ENCODE assay signal across 1 cellular context in the genomic region with DNA sequence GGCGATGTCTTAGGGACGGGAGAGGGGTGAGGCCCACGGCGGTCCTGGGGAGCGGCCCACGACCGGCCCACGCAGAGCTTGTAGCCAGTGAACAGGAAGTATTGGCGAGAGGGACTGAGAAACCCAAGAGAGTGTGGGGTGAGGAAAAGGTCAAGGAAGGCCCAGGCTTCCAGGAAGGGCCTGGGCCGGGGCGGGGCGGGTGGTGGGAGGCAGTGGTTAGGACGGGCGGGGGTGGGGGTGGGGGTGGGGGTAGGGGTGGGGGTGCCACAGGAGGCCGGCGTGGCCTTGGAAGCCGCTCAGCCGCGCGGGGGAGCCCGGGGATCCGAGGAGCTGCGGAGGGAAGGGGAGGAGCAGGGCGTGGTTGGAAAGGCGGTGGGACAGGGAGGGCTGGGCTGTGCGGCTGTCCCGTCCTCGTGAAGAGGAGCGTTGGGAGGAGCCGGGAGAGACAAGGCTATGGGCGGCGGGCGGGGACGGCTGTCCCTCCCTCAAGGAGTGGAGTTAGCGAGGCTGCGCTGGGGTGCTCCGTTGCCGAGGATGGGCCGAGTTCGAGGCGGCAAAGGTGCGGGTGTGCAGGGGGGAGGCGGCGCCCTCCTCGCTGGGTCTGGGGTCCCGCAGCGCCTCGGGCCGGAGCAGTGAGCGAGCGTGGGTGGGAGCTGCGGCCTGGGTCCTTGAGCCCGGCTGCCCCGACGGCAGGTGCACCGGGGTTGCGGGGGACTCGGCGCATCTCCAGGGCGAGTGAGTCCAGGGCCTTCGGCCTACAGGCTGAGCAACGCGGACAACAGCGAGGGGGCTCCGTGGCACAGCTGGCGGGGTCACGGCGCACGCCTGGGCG.
A peak's percentile ranks its signal among the peaks of the same experiment; 100 is the strongest.
TF ChIP-seq lines count a peak whose summit lies in the region.

No MANE protein-coding gene starts in this region.

TF ChIP-seq in K562, 482 proteins besides CTCF, POLR2A, EP300 and RAD21 (continued from another document and continues in another):
- TF ChIP-seq, protein P1, sequence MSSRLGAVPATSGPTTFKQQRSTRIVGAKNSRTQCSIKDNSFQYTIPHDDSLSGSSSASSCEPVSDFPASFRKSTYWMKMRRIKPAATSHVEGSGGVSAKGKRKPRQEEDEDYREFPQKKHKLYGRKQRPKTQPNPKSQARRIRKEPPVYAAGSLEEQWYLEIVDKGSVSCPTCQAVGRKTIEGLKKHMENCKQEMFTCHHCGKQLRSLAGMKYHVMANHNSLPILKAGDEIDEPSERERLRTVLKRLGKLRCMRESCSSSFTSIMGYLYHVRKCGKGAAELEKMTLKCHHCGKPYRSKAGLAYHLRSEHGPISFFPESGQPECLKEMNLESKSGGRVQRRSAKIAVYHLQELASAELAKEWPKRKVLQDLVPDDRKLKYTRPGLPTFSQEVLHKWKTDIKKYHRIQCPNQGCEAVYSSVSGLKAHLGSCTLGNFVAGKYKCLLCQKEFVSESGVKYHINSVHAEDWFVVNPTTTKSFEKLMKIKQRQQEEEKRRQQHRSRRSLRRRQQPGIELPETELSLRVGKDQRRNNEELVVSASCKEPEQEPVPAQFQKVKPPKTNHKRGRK (tag; IDR thresholded peaks at IDR 0.05): no peak
- no peak for TF ChIP-seq ZNF12 (CRISPR knock-in tag; IDR thresholded peaks at IDR 0.05)
- TF ChIP-seq TRIM24 (IDR thresholded peaks at IDR 0.05): no peak
- TF ChIP-seq, protein P2, sequence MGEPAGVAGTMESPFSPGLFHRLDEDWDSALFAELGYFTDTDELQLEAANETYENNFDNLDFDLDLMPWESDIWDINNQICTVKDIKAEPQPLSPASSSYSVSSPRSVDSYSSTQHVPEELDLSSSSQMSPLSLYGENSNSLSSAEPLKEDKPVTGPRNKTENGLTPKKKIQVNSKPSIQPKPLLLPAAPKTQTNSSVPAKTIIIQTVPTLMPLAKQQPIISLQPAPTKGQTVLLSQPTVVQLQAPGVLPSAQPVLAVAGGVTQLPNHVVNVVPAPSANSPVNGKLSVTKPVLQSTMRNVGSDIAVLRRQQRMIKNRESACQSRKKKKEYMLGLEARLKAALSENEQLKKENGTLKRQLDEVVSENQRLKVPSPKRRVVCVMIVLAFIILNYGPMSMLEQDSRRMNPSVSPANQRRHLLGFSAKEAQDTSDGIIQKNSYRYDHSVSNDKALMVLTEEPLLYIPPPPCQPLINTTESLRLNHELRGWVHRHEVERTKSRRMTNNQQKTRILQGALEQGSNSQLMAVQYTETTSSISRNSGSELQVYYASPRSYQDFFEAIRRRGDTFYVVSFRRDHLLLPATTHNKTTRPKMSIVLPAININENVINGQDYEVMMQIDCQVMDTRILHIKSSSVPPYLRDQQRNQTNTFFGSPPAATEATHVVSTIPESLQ (CRISPR knock-in tag; IDR thresholded peaks at IDR 0.05): no peak
- TF ChIP-seq RBM22 (IDR thresholded peaks at IDR 0.05; ENCODE audit: low read depth, low read length, poor library complexity, severe bottlenecking): no peak
- no peak for TF ChIP-seq ZBTB1 (CRISPR knock-in tag; IDR thresholded peaks at IDR 0.05; ENCODE audit: borderline replicate concordance, low read depth)
- no peak for TF ChIP-seq FOXA1 (IDR thresholded peaks at IDR 0.05; ENCODE audit: borderline replicate concordance)
- TF ChIP-seq ZNF347 (CRISPR knock-in tag; IDR thresholded peaks at IDR 0.05; ENCODE audit: low read depth): no peak
- TF ChIP-seq PYGO2 (tag; IDR thresholded peaks at IDR 0.05): no peak
- TF ChIP-seq RFX1 (IDR thresholded peaks at IDR 0.05): no peak
- TF ChIP-seq RHOXF2B (CRISPR knock-in tag; conservative IDR thresholded peaks at IDR 0.05): no peak
- no peak for TF ChIP-seq HSF4 (CRISPR knock-in tag; IDR thresholded peaks at IDR 0.05; ENCODE audit: borderline replicate concordance)
- TF ChIP-seq RNF2 (IDR thresholded peaks at IDR 0.05): peak; percentile 66; the same call in 1 of the 2 replicates
- TF ChIP-seq, protein P3, sequence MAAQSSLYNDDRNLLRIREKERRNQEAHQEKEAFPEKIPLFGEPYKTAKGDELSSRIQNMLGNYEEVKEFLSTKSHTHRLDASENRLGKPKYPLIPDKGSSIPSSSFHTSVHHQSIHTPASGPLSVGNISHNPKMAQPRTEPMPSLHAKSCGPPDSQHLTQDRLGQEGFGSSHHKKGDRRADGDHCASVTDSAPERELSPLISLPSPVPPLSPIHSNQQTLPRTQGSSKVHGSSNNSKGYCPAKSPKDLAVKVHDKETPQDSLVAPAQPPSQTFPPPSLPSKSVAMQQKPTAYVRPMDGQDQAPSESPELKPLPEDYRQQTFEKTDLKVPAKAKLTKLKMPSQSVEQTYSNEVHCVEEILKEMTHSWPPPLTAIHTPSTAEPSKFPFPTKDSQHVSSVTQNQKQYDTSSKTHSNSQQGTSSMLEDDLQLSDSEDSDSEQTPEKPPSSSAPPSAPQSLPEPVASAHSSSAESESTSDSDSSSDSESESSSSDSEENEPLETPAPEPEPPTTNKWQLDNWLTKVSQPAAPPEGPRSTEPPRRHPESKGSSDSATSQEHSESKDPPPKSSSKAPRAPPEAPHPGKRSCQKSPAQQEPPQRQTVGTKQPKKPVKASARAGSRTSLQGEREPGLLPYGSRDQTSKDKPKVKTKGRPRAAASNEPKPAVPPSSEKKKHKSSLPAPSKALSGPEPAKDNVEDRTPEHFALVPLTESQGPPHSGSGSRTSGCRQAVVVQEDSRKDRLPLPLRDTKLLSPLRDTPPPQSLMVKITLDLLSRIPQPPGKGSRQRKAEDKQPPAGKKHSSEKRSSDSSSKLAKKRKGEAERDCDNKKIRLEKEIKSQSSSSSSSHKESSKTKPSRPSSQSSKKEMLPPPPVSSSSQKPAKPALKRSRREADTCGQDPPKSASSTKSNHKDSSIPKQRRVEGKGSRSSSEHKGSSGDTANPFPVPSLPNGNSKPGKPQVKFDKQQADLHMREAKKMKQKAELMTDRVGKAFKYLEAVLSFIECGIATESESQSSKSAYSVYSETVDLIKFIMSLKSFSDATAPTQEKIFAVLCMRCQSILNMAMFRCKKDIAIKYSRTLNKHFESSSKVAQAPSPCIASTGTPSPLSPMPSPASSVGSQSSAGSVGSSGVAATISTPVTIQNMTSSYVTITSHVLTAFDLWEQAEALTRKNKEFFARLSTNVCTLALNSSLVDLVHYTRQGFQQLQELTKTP (IDR thresholded peaks at IDR 0.05; ENCODE audit: low read depth in 1 of 2, partially characterized antibody in 2 of 2): no peak
- TF ChIP-seq, protein P4, sequence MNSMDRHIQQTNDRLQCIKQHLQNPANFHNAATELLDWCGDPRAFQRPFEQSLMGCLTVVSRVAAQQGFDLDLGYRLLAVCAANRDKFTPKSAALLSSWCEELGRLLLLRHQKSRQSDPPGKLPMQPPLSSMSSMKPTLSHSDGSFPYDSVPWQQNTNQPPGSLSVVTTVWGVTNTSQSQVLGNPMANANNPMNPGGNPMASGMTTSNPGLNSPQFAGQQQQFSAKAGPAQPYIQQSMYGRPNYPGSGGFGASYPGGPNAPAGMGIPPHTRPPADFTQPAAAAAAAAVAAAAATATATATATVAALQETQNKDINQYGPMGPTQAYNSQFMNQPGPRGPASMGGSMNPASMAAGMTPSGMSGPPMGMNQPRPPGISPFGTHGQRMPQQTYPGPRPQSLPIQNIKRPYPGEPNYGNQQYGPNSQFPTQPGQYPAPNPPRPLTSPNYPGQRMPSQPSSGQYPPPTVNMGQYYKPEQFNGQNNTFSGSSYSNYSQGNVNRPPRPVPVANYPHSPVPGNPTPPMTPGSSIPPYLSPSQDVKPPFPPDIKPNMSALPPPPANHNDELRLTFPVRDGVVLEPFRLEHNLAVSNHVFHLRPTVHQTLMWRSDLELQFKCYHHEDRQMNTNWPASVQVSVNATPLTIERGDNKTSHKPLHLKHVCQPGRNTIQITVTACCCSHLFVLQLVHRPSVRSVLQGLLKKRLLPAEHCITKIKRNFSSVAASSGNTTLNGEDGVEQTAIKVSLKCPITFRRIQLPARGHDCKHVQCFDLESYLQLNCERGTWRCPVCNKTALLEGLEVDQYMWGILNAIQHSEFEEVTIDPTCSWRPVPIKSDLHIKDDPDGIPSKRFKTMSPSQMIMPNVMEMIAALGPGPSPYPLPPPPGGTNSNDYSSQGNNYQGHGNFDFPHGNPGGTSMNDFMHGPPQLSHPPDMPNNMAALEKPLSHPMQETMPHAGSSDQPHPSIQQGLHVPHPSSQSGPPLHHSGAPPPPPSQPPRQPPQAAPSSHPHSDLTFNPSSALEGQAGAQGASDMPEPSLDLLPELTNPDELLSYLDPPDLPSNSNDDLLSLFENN (IDR thresholded peaks at IDR 0.05; ENCODE audit: low read depth in 2 of 2, low read length in 2 of 2): no peak
- TF ChIP-seq MED1 (CRISPR knock-in tag; IDR thresholded peaks at IDR 0.05; ENCODE audit: borderline replicate concordance): no peak
- no peak for TF ChIP-seq PTBP1 (IDR thresholded peaks at IDR 0.05; ENCODE audit: low read depth, low read length)
- TF ChIP-seq SMARCA5 (IDR thresholded peaks at IDR 0.05): no peak
- TF ChIP-seq JUN (IDR thresholded peaks at IDR 0.05; ENCODE audit: borderline replicate concordance, low read depth, low read length): no peak
- no peak for TF ChIP-seq JUN (CRISPR knock-in tag; IDR thresholded peaks at IDR 0.05; ENCODE audit: borderline replicate concordance)
- no peak for TF ChIP-seq SPI1 (IDR thresholded peaks at IDR 0.05; ENCODE audit: borderline replicate concordance, low read depth, low read length)
- TF ChIP-seq POLR2G (IDR thresholded peaks at IDR 0.05; ENCODE audit: low read depth, low read length): peak; percentile 70
- TF ChIP-seq NFE2 (IDR thresholded peaks at IDR 0.05; ENCODE audit: low read depth): no peak
- 0 out of 2 replicates have a peak, but pooled peaks have one; percentile 55 for TF ChIP-seq CXXC5 (CRISPR knock-in tag; IDR thresholded peaks at IDR 0.05)
- TF ChIP-seq PHF8 (IDR thresholded peaks at IDR 0.05; ENCODE audit: borderline replicate concordance, low read length): peak; percentile 50; the same call in 1 of the 2 replicates
- TF ChIP-seq, protein P5, sequence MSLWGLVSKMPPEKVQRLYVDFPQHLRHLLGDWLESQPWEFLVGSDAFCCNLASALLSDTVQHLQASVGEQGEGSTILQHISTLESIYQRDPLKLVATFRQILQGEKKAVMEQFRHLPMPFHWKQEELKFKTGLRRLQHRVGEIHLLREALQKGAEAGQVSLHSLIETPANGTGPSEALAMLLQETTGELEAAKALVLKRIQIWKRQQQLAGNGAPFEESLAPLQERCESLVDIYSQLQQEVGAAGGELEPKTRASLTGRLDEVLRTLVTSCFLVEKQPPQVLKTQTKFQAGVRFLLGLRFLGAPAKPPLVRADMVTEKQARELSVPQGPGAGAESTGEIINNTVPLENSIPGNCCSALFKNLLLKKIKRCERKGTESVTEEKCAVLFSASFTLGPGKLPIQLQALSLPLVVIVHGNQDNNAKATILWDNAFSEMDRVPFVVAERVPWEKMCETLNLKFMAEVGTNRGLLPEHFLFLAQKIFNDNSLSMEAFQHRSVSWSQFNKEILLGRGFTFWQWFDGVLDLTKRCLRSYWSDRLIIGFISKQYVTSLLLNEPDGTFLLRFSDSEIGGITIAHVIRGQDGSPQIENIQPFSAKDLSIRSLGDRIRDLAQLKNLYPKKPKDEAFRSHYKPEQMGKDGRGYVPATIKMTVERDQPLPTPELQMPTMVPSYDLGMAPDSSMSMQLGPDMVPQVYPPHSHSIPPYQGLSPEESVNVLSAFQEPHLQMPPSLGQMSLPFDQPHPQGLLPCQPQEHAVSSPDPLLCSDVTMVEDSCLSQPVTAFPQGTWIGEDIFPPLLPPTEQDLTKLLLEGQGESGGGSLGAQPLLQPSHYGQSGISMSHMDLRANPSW (CRISPR knock-in tag; IDR thresholded peaks at IDR 0.05): no peak
- TF ChIP-seq POLR2AphosphoS5 (IDR thresholded peaks at IDR 0.05; ENCODE audit: control insufficient read depth, insufficient read depth, low read depth, low read length): no peak
- TF ChIP-seq MCM3 (IDR thresholded peaks at IDR 0.05): no peak
- no peak for TF ChIP-seq SNIP1 (IDR thresholded peaks at IDR 0.05; ENCODE audit: low read depth)
- TF ChIP-seq ZNF239 (CRISPR knock-in tag; IDR thresholded peaks at IDR 0.05): no peak
- peak; percentile 23 for TF ChIP-seq TBP (optimal IDR thresholded peaks at IDR 0.05; ENCODE audit: low read depth, low read length)
- no peak for TF ChIP-seq ZNF696 (CRISPR knock-in tag; conservative IDR thresholded peaks at IDR 0.05)
- TF ChIP-seq TAF9B (IDR thresholded peaks at IDR 0.05; ENCODE audit: partially characterized antibody): no peak
- TF ChIP-seq, protein P6, sequence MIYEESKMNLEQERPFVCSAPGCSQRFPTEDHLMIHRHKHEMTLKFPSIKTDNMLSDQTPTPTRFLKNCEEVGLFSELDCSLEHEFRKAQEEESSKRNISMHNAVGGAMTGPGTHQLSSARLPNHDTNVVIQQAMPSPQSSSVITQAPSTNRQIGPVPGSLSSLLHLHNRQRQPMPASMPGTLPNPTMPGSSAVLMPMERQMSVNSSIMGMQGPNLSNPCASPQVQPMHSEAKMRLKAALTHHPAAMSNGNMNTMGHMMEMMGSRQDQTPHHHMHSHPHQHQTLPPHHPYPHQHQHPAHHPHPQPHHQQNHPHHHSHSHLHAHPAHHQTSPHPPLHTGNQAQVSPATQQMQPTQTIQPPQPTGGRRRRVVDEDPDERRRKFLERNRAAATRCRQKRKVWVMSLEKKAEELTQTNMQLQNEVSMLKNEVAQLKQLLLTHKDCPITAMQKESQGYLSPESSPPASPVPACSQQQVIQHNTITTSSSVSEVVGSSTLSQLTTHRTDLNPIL (CRISPR knock-in tag; IDR thresholded peaks at IDR 0.05): no peak
- no peak for TF ChIP-seq FOSL1 (tag; conservative IDR thresholded peaks at IDR 0.05)
- TF ChIP-seq, protein P7, sequence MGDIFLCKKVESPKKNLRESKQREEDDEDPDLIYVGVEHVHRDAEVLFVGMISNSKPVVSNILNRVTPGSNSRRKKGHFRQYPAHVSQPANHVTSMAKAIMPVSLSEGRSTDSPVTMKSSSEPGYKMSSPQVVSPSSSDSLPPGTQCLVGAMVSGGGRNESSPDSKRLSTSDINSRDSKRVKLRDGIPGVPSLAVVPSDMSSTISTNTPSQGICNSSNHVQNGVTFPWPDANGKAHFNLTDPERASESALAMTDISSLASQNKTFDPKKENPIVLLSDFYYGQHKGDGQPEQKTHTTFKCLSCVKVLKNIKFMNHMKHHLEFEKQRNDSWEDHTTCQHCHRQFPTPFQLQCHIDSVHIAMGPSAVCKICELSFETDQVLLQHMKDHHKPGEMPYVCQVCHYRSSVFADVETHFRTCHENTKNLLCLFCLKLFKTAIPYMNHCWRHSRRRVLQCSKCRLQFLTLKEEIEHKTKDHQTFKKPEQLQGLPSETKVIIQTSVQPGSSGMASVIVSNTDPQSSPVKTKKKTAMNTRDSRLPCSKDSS (IDR thresholded peaks at IDR 0.05; ENCODE audit: low read depth, partially characterized antibody): no peak
- TF ChIP-seq DPF2 (IDR thresholded peaks at IDR 0.05): peak; percentile 42; the same call in 1 of the 2 replicates
- TF ChIP-seq NBN (IDR thresholded peaks at IDR 0.05; ENCODE audit: low read depth): no peak
- TF ChIP-seq ETS2 (tag; IDR thresholded peaks at IDR 0.05; ENCODE audit: borderline replicate concordance, poor library complexity, severe bottlenecking): no peak
- TF ChIP-seq ZNF140 (CRISPR knock-in tag; IDR thresholded peaks at IDR 0.05): no peak
- TF ChIP-seq, protein P8, sequence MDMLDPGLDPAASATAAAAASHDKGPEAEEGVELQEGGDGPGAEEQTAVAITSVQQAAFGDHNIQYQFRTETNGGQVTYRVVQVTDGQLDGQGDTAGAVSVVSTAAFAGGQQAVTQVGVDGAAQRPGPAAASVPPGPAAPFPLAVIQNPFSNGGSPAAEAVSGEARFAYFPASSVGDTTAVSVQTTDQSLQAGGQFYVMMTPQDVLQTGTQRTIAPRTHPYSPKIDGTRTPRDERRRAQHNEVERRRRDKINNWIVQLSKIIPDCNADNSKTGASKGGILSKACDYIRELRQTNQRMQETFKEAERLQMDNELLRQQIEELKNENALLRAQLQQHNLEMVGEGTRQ (CRISPR knock-in tag; IDR thresholded peaks at IDR 0.05): no peak
- no peak for TF ChIP-seq SREBF1 (IDR thresholded peaks at IDR 0.05; ENCODE audit: borderline replicate concordance, low read depth, low read length)
- TF ChIP-seq, protein P9, sequence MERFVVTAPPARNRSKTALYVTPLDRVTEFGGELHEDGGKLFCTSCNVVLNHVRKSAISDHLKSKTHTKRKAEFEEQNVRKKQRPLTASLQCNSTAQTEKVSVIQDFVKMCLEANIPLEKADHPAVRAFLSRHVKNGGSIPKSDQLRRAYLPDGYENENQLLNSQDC (CRISPR knock-in tag; IDR thresholded peaks at IDR 0.05): no peak
- TF ChIP-seq MEIS2 (IDR thresholded peaks at IDR 0.05; ENCODE audit: partially characterized antibody): no peak
